Comparison of ENCODE assay signal across 21 cellular contexts in the genomic region with DNA sequence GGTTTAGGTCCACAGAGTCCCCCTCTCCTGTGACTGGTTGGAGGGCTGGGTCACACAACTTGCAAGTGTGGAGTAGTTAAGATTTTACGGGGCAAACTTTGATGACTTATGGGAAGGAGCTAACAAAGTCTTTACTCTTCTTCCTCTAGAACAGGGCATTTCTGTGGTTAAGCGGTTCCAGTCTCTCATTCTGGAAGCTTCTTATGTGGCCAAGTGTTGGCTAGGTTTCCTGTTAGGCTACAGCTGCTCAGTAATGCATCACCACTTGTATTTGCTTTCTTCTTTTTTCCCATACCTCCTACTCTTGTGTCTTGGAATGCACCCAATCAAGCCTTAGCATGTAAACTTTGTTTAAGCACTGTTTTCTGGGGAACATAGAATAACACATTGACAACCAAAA.
"Had no signal": no experiment of that assay in that cellular context is flagged by ENCODE, and none has a peak within 500 bp of the region (broad histone marks: within the 10 kb centered on the region; RNA-seq: fewer than 3 reads in every experiment).

No MANE protein-coding gene starts in this region.

- H3K27me3 ChIP-seq: dorsolateral prefrontal cortex, esophagus muscularis mucosa, heart left ventricle, left lung, right lobe of liver, vagina had no signal

- H3K4me1 Mint-ChIP-seq: memory B cell had no signal

- FAIRE-seq: frontal cortex, keratinocyte had no signal

- DNase-seq: activated CD4-positive, alpha-beta T cell treated with anti-CD3 and anti-CD28 coated beads, Interleukin-2, amount 50 U/mL, for 48 hours; activated effector memory CD4-positive, alpha-beta T cell treated with anti-CD3 and anti-CD28 coated beads, Interleukin-2, amount 50 U/mL, for 16 hours; activated T-cell treated with anti-CD3 and anti-CD28 coated beads, Interleukin-2, amount 50 U/mL, for 4 hours; amniotic stem cell; dorsolateral prefrontal cortex; heart left ventricle; left lung; occipital lobe; right lobe of liver; stimulated activated CD4-positive, alpha-beta T cell treated with anti-CD3 and anti-CD28 coated beads, Interleukin-4, amount 100 ng/mL, for 24 hours had no signal

- H3K36me3 ChIP-seq: esophagus muscularis mucosa, heart left ventricle, left lung, prostate gland, right lobe of liver, thoracic aorta, vagina had no signal

- H3K27me3 Mint-ChIP-seq: memory B cell; natural killer cell treated with Interleukin-12 subunit alpha and Interleukin-12 subunit beta and Interleukin-15 and Interleukin-18, amount 100 ng/mL, for 72 hours; stimulated activated naive CD8-positive, alpha-beta T cell treated with anti-CD3 and anti-CD28 coated beads, Interleukin-15, Interleukin-2, amounts not matched to agents 100 ng/mL and 50 ng/mL, for 24 hours had no signal

- H3K4me3 ChIP-seq: dorsolateral prefrontal cortex, esophagus muscularis mucosa, heart left ventricle, left lung, prostate gland, right lobe of liver, thoracic aorta, vagina had no signal

- ATAC-seq: activated CD4-positive, CD25-positive, alpha-beta regulatory T cell treated with anti-CD3 and anti-CD28 coated beads, Interleukin-2, amount 50 U/mL, for 24 hours; activated naive CD4-positive, alpha-beta T cell treated with anti-CD3 and anti-CD28 coated beads, Interleukin-2, amount 50 U/mL, for 72 hours; activated T-cell treated with anti-CD3 and anti-CD28 coated beads, Interleukin-2, amount 50 U/mL, for 4 hours; heart left ventricle; left lung; natural killer cell treated with Interleukin-12 subunit alpha and Interleukin-12 subunit beta and Interleukin-15 and Interleukin-18, amount 100 ng/mL, for 72 hours; right lobe of liver had no signal

- H3K27ac Mint-ChIP-seq: activated naive CD4-positive, alpha-beta T cell treated with anti-CD3 and anti-CD28 coated beads, Interleukin-2, amount 50 U/mL, for 72 hours; memory B cell; natural killer cell treated with Interleukin-12 subunit alpha and Interleukin-12 subunit beta and Interleukin-15 and Interleukin-18, amount 100 ng/mL, for 72 hours; stimulated activated naive CD8-positive, alpha-beta T cell treated with anti-CD3 and anti-CD28 coated beads, Interleukin-15, Interleukin-2, amounts not matched to agents 100 ng/mL and 50 ng/mL, for 24 hours had no signal

- H3K4me1 ChIP-seq: esophagus muscularis mucosa, left lung, prostate gland, right lobe of liver, vagina had no signal

- H3K27ac ChIP-seq: dorsolateral prefrontal cortex, esophagus muscularis mucosa, heart left ventricle, left lung, prostate gland, right lobe of liver, thoracic aorta, vagina had no signal

- H3K9me3 ChIP-seq: esophagus muscularis mucosa, heart left ventricle, left lung, prostate gland, right lobe of liver, thoracic aorta, vagina had no signal

- H3K36me3 Mint-ChIP-seq: memory B cell; natural killer cell treated with Interleukin-12 subunit alpha and Interleukin-12 subunit beta and Interleukin-15 and Interleukin-18, amount 100 ng/mL, for 72 hours had no signal

- H3K4me3 Mint-ChIP-seq: activated T-cell treated with anti-CD3 and anti-CD28 coated beads, Interleukin-2, amount 50 U/mL, for 4 hours; memory B cell; natural killer cell treated with Interleukin-12 subunit alpha and Interleukin-12 subunit beta and Interleukin-15 and Interleukin-18, amount 100 ng/mL, for 72 hours; stimulated activated naive CD8-positive, alpha-beta T cell treated with anti-CD3 and anti-CD28 coated beads, Interleukin-15, Interleukin-2, amounts not matched to agents 100 ng/mL and 50 ng/mL, for 24 hours had no signal
